ENCODE assay signal across 1 cellular context in genomic region chr5:41788800-41789395, GRCh38.
TF ChIP-seq lines count a peak whose summit lies in the region.

No MANE protein-coding gene starts in this region.

TF ChIP-seq in GM23338, 12 proteins besides CTCF, POLR2A, EP300 and RAD21:
- TF ChIP-seq ETS1 (IDR thresholded peaks at IDR 0.05) (no peak), REST (IDR thresholded peaks at IDR 0.05; ENCODE audit: unreplicated experiment) (no peak), EZH2phosphoT487 (IDR thresholded peaks at IDR 0.05; ENCODE audit: unreplicated experiment) (no peak), CREB1 (CRISPR knock-in tag; IDR thresholded peaks at IDR 0.05; ENCODE audit: low read depth) (no peak), ZNF114 (CRISPR knock-in tag; IDR thresholded peaks at IDR 0.05) (no peak), EZH2 (IDR thresholded peaks at IDR 0.05; ENCODE audit: low read depth, unreplicated experiment) (no peak), POLR2AphosphoS5 (IDR thresholded peaks at IDR 0.05; ENCODE audit: low read depth) (no peak), ZNF462 (CRISPR knock-in tag; IDR thresholded peaks at IDR 0.05) (no peak), JUNB (IDR thresholded peaks at IDR 0.05; ENCODE audit: unreplicated experiment) (no peak), ZNF331 (CRISPR knock-in tag; IDR thresholded peaks at IDR 0.05; ENCODE audit: low read depth) (no peak), STAT1 (IDR thresholded peaks at IDR 0.05; ENCODE audit: unreplicated experiment) (no peak), NANOG (IDR thresholded peaks at IDR 0.05; ENCODE audit: borderline replicate concordance) (no peak)
